9 cellular contexts compared by ENCODE assay signal in genomic region chr5:157722895-157723294, GRCh38. TPM values are rescaled to one million over a fixed set of nuclear protein-coding genes. Genes with fewer than 3 reads are reported as not detected.
"Had no signal": no experiment of that assay in that cellular context is flagged by ENCODE, and none has a peak within 500 bp of the region (broad histone marks: within the 10 kb centered on the region; RNA-seq: fewer than 3 reads in every experiment).

No MANE protein-coding gene starts in this region.

RNA-seq across cellular contexts. Expression of gene C5orf52, which starts 51.6 kb away (rescaled TPM):
- total RNA-seq: OCI-LY7, PC-9, Right ventricle myocardium inferior, Right ventricle myocardium superior, RPMI7951, SJCRH30, SJSA1, SK-MEL-5 had no signal
- polyA plus RNA-seq: SK-N-SH had no signal
